8 cellular contexts compared by ENCODE assay signal in the genomic region with DNA sequence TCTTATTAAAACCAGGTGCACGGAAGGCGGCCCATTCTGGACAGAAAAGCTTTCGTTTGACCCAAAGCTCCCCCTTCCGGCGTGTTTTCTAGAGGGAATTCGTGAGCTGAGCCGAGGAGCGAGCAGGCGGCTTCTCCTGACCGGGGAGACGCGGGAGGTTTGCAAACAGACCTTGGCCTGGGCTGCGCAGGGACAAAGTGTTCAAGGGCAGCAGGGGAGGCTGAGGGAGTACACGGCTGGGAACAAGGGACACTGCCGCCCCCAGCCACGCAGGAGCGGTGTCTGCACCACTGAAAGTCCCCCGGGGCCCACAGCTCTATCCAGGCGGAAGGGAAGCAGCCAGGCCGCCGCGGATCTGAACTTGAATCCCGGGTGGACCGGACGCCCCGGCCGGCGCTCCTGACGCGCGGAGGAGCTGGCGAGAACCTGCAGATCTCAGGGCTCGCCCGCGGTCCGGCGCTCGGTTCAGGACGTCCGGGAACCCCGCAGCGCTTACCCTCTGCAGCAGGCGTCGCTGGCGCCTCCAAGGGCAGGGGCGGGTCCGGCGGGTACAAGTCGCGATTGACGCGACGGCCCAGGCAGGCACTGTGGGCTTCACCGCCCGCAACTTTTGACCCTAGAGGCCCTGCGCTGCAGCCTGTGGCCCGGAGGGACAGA.
A peak's percentile ranks its signal among the peaks of the same experiment; 100 is the strongest.
DNase-seq lines count a peak whose midpoint lies in the region; ATAC-seq and TF ChIP-seq lines count a peak whose summit lies in the region.

No MANE protein-coding gene starts in this region.

- TF ChIP-seq CTCF in GM06990 (IDR thresholded peaks at IDR 0.05; ENCODE audit: insufficient read depth, low read length, poor library complexity, severe bottlenecking) = peak; percentile 30
- peak; percentile 34 for TF ChIP-seq CTCF in RWPE2 (IDR thresholded peaks at IDR 0.05; ENCODE audit: poor library complexity, severe bottlenecking)
- TF ChIP-seq CTCF in brain microvascular endothelial cell (IDR thresholded peaks at IDR 0.05; ENCODE audit: low read depth, low read length, missing control alignments) = peak; percentile 67
- TF ChIP-seq CTCF in gastrocnemius medialis (IDR thresholded peaks at IDR 0.05 in 4 of 5, conservative IDR thresholded peaks at IDR 0.05 in 1 of 5) = no peak

- H3K27ac ChIP-seq in RWPE2 (ENCODE audit: poor library complexity, severe bottlenecking) = no peak overlapping the region
- no peak overlapping the region for H3K27ac ChIP-seq in brain microvascular endothelial cell
- H3K27ac ChIP-seq in gastrocnemius medialis = no peak overlapping the region

- H3K9me3 ChIP-seq in RWPE2 (ENCODE audit: severe bottlenecking) (no peaks in the 10 kb centered on the region), iPS-18c (ENCODE audit: control insufficient read depth, insufficient read depth, low read length) (peaks cover 2% of the 10 kb centered on the region), gastrocnemius medialis (no peaks in the 10 kb centered on the region)

- DNase-seq in GM06990 (ENCODE audit: extremely low read depth, insufficient read length) = no peak
- no peak for DNase-seq in RWPE2 (ENCODE audit: low spot score)
- peak; percentile 44 for DNase-seq in brain microvascular endothelial cell
- DNase-seq in gastrocnemius medialis = peak; percentile 6 to 20
- DNase-seq in NK-92 (lab: John Stamatoyannopoulos, UW; ENCODE audit: unreplicated experiment) = no peak
- DNase-seq in DMS153 treated with DMSO at 0.1 percent for 48 hours (lab: John Stamatoyannopoulos, UW; ENCODE audit: unreplicated experiment) = no peak
- no peak for DNase-seq in NCI-H2107 (lab: John Stamatoyannopoulos, UW)

- intact Hi-C loops in gastrocnemius medialis (cut with DNase I; ENCODE audit: low total_unique reads) = no loop called here

- H3K4me1 ChIP-seq in RWPE2 (ENCODE audit: insufficient read depth, poor library complexity, severe bottlenecking) = no peaks in the 10 kb centered on the region
- H3K4me1 ChIP-seq in gastrocnemius medialis = no peaks in the 10 kb centered on the region

- H3K4me3 ChIP-seq in GM06990 (replicated peaks; ENCODE audit: low read depth, low read length) (no peak overlapping the region), RWPE2 (ENCODE audit: severe bottlenecking) (no peak overlapping the region), brain microvascular endothelial cell (ENCODE audit: low read depth, low read length) (peak overlapping the region; percentile 53), iPS-18c (ENCODE audit: insufficient read depth, low read depth, low read length) (peak overlapping the region; percentile 69), gastrocnemius medialis (peak overlapping the region; percentile 28 to 47 (median 35))

- H3K27me3 ChIP-seq in GM06990 (replicated peaks; ENCODE audit: control insufficient read depth, insufficient read depth, low read length) (no peaks in the 10 kb centered on the region; the same call in 1 of the 2 replicates), RWPE2 (ENCODE audit: insufficient read depth, poor library complexity, severe bottlenecking) (no peaks in the 10 kb centered on the region), brain microvascular endothelial cell (replicated peaks) (no peaks in the 10 kb centered on the region), gastrocnemius medialis (peaks cover 11 to 22% (median 15%) of the 10 kb centered on the region in 3 donors)

- ATAC-seq in RWPE2 (ENCODE audit: low read depth) (peak; percentile 53; the same call in 2 of the 3 replicates), gastrocnemius medialis (no peak)

- in situ Hi-C loops in brain microvascular endothelial cell (cut with HindIII; ENCODE audit: low pct_ligation_motif_present, low sequenced_read_pairs) (no loop called here), gastrocnemius medialis (cut with MboI; ENCODE audit: low sequenced_read_pairs in 4 of 4) (no loop called here)

- TF ChIP-seq POLR2A in gastrocnemius medialis (IDR thresholded peaks at IDR 0.05) = no peak

- H3K36me3 ChIP-seq in GM06990 (ENCODE audit: control insufficient read depth, insufficient read depth, low read length) (no peaks in the 10 kb centered on the region), RWPE2 (ENCODE audit: low read depth) (no peaks in the 10 kb centered on the region), brain microvascular endothelial cell (replicated peaks) (no peaks in the 10 kb centered on the region), gastrocnemius medialis (no peaks in the 10 kb centered on the region)

Comparison
In these comparisons a context has a peak if more than half of its experiments do, and no peak if none do; other contexts are left out.
1. DNase-seq: peak in brain microvascular endothelial cell (single experiment) and gastrocnemius medialis (2 of 2); none in GM06990 (single experiment), RWPE2 (single experiment), NK-92 (single experiment), DMS153 treated with DMSO at 0.1 percent for 48 hours (single experiment) and NCI-H2107 (single experiment).
2. H3K4me3 ChIP-seq: peak in brain microvascular endothelial cell (single experiment), iPS-18c (single experiment) and gastrocnemius medialis (4 of 4); none in GM06990 (single experiment) and RWPE2 (single experiment).
3. CTCF ChIP-seq: peak in GM06990 (single experiment), RWPE2 (single experiment) and brain microvascular endothelial cell (single experiment); none in gastrocnemius medialis (0 of 5).